15 cellular contexts compared by ENCODE assay signal in the genomic region with DNA sequence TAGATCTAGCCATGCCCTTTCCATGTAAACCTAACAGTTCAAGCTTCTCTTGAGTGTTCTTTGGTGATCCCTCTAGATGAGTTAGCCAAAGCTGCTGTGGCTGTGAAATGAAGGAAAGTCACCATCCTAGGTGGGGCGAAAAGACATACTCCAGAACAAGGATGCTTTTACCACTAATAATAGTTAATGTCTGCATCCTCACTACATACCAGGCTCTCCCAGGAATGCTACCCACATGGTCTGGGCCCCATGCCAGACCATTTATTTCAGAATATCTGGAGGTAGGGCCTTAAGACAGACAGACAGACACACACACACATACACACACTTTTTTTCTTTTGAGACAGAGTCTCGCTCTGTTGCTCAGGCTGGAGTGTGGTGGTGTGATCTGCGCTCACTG. TPM values are rescaled to one million over a fixed set of nuclear protein-coding genes. Genes with fewer than 3 reads are reported as not detected.
DNase-seq lines count a peak whose midpoint lies in the region; ATAC-seq and TF ChIP-seq lines count a peak whose summit lies in the region.
"Had no signal": no experiment of that assay in that cellular context is flagged by ENCODE, and none has a peak within 500 bp of the region (broad histone marks: within the 10 kb centered on the region; RNA-seq: fewer than 3 reads in every experiment).

No MANE protein-coding gene starts in this region.

- H3K27me3 Mint-ChIP-seq in naive thymus-derived CD4-positive, alpha-beta T cell = peaks cover 0 to 7% (median 4%) of the 10 kb centered on the region in 5 donors

- H3K4me1 ChIP-seq in naive thymus-derived CD4-positive, alpha-beta T cell (ENCODE audit: control insufficient read depth in 2 of 2, insufficient read depth in 2 of 2, low read length in 2 of 2) = no peaks in the 10 kb centered on the region
- H3K4me1 ChIP-seq: BE2C had no signal

- no peak overlapping the region for H3K27ac ChIP-seq in naive thymus-derived CD4-positive, alpha-beta T cell (ENCODE audit: low read depth, low read length)

- DNase-seq in AG10803 (ENCODE audit: low read depth) (peak; percentile 96), LoVo (ENCODE audit: low spot score) (peak; percentile 53), astrocyte of the cerebellum (ENCODE audit: low read depth) (peak; percentile 87), kidney epithelial cell (ENCODE audit: low read depth) (peak; percentile 85), NCI-H526 treated with DMSO at 0.1 percent for 48 hours (lab: John Stamatoyannopoulos, UW) (no peak), anterior cingulate cortex (lab: John Stamatoyannopoulos, UW) (no peak)
- no peak for DNase-seq in naive thymus-derived CD4-positive, alpha-beta T cell
- DNase-seq: BE2C; cerebellar nuclear complex; DMS79; posterior cingulate gyrus; stimulated activated CD4-positive, alpha-beta T cell treated with anti-CD3 and anti-CD28 coated beads, Interleukin-1b, Interleukin-23, amount 100 ng/mL, for 48 hours; T-helper 17 cell had no signal

- H3K4me1 Mint-ChIP-seq in naive thymus-derived CD4-positive, alpha-beta T cell = peaks cover 0 to 11% (median 0%) of the 10 kb centered on the region in 7 donors

- ATAC-seq in GM19035 (IDR thresholded peaks at IDR 0.05; ENCODE audit: unreplicated experiment) = no peak
- ATAC-seq in naive thymus-derived CD4-positive, alpha-beta T cell = no peak
- ATAC-seq: T-helper 17 cell had no signal

- POLR2A ChIA-PET in naive thymus-derived CD4-positive, alpha-beta T cell (lab: Charles Lee) = no interaction called here

- no peaks in the 10 kb centered on the region for H3K9me3 ChIP-seq in naive thymus-derived CD4-positive, alpha-beta T cell (ENCODE audit: control insufficient read depth in 2 of 3, low read length in 3 of 3)
- H3K9me3 ChIP-seq: BE2C had no signal

- no peaks in the 10 kb centered on the region for H3K36me3 Mint-ChIP-seq in naive thymus-derived CD4-positive, alpha-beta T cell
- H3K36me3 Mint-ChIP-seq: mesothelial cell of epicardium had no signal

- no peak overlapping the region for H3K27ac Mint-ChIP-seq in naive thymus-derived CD4-positive, alpha-beta T cell
- H3K27ac Mint-ChIP-seq: mesothelial cell of epicardium, T-helper 17 cell had no signal

- intact Hi-C loops in naive thymus-derived CD4-positive, alpha-beta T cell (cut with micrococcal nuclease) = no loop called here

- no peaks in the 10 kb centered on the region for H3K27me3 ChIP-seq in kidney epithelial cell (ENCODE audit: control insufficient read depth, insufficient read depth, low read length)
- no peaks in the 10 kb centered on the region for H3K27me3 ChIP-seq in naive thymus-derived CD4-positive, alpha-beta T cell (ENCODE audit: control insufficient read depth in 2 of 2, insufficient read depth in 2 of 2, low read length in 2 of 2)
- H3K27me3 ChIP-seq: BE2C had no signal

- H3K9me3 Mint-ChIP-seq in naive thymus-derived CD4-positive, alpha-beta T cell = no peaks in the 10 kb centered on the region
- H3K9me3 Mint-ChIP-seq: mesothelial cell of epicardium had no signal

- H3K4me3 ChIP-seq in AG10803 (ENCODE audit: low read length) (no peak overlapping the region), astrocyte of the cerebellum (ENCODE audit: low read depth, low read length) (no peak overlapping the region), kidney epithelial cell (ENCODE audit: low read depth, low read length) (no peak overlapping the region)
- no peak overlapping the region for H3K4me3 ChIP-seq in naive thymus-derived CD4-positive, alpha-beta T cell (ENCODE audit: low read length)

- H3K4me3 Mint-ChIP-seq in naive thymus-derived CD4-positive, alpha-beta T cell = no peak overlapping the region
- H3K4me3 Mint-ChIP-seq: mesothelial cell of epicardium, T-helper 17 cell had no signal

- TF ChIP-seq CTCF in AG10803 (conservative IDR thresholded peaks at IDR 0.05; ENCODE audit: low read length) (no peak), astrocyte of the cerebellum (IDR thresholded peaks at IDR 0.05; ENCODE audit: low read depth, low read length, missing control alignments) (no peak), kidney epithelial cell (IDR thresholded peaks at IDR 0.05; ENCODE audit: insufficient read depth, low read length, poor library complexity, severe bottlenecking) (no peak)

- in situ Hi-C loops in astrocyte of the cerebellum (cut with HindIII; ENCODE audit: low sequenced_read_pairs) = no loop called here

- H3K36me3 ChIP-seq in kidney epithelial cell (ENCODE audit: control insufficient read depth, insufficient read depth, low read length) = no peaks in the 10 kb centered on the region
- no peaks in the 10 kb centered on the region for H3K36me3 ChIP-seq in naive thymus-derived CD4-positive, alpha-beta T cell (ENCODE audit: control insufficient read depth in 2 of 3, insufficient read depth in 3 of 3, low read length in 3 of 3)
- H3K36me3 ChIP-seq: BE2C had no signal

- CTCF ChIA-PET in naive thymus-derived CD4-positive, alpha-beta T cell (lab: Charles Lee) = no interaction called here

RNA-seq across cellular contexts. Expression of gene ABTB2, which starts 14.7 kb away (rescaled TPM):
- 26.8 and 27.7 TPM in 2 replicates for total RNA-seq in kidney epithelial cell
- total RNA-seq in naive thymus-derived CD4-positive, alpha-beta T cell = 1 to 10 TPM in 1 of 5 experiments, under 1 TPM in 4; 0.22 to 5.3 (median 0.61) TPM
- under 1 TPM; 0.03 to 0.26 TPM for polyA plus RNA-seq in naive thymus-derived CD4-positive, alpha-beta T cell

Comparison
In these comparisons a context has a peak if more than half of its experiments do, and no peak if none do; other contexts are left out.
1. DNase-seq: peak in AG10803 (single experiment), LoVo (single experiment), astrocyte of the cerebellum (single experiment) and kidney epithelial cell (single experiment); none in NCI-H526 treated with DMSO at 0.1 percent for 48 hours (single experiment), anterior cingulate cortex (0 of 58) and naive thymus-derived CD4-positive, alpha-beta T cell (0 of 9).